ENCODE assay signal across 8 cellular contexts in genomic region chr11:45097721-45098493, GRCh38. TPM values are rescaled to one million over a fixed set of nuclear protein-coding genes. Genes with fewer than 3 reads are reported as not detected.
DNase-seq lines count a peak whose midpoint lies in the region; ATAC-seq and TF ChIP-seq lines count a peak whose summit lies in the region.

No MANE protein-coding gene starts in this region.

- H3K4me3 Mint-ChIP-seq in activated T-cell treated with anti-CD3 and anti-CD28 coated beads, Interleukin-2, amount 50 U/mL, for 4 hours, result peak overlapping the region; percentile 2
- no peak overlapping the region for H3K4me3 Mint-ChIP-seq in progenitor cell of endocrine pancreas (ENCODE audit: low read depth)

- H3K4me1 Mint-ChIP-seq in activated T-cell treated with anti-CD3 and anti-CD28 coated beads, Interleukin-2, amount 50 U/mL, for 4 hours (ENCODE audit: low read depth), result peaks cover 32% of the 10 kb centered on the region
- H3K4me1 Mint-ChIP-seq in progenitor cell of endocrine pancreas (ENCODE audit: low read depth), result peaks cover 4% of the 10 kb centered on the region

- no peak for DNase-seq in activated T-cell treated with anti-CD3 and anti-CD28 coated beads, Interleukin-2, amount 50 U/mL, for 4 hours
- DNase-seq in activated T-cell treated with anti-CD3 and anti-CD28 coated beads, Interleukin-2, amount 50 U/mL, for 1 hour, result no peak
- DNase-seq in UCSD-AML1 (lab: John Stamatoyannopoulos, UW; ENCODE audit: unreplicated experiment), result peak; percentile 76
- peak; percentile 23 for DNase-seq in fibroblast of gingiva (ENCODE audit: low read depth)
- peak; percentile 83 for DNase-seq in progenitor cell of endocrine pancreas (ENCODE audit: low spot score, unreplicated experiment)
- no peak for DNase-seq in NCI-H345 (lab: John Stamatoyannopoulos, UW)
- DNase-seq in NCI-H2171 treated with DMSO at 0.1 percent for 48 hours (lab: John Stamatoyannopoulos, UW), result no peak

- H3K36me3 Mint-ChIP-seq in activated T-cell treated with anti-CD3 and anti-CD28 coated beads, Interleukin-2, amount 50 U/mL, for 4 hours (ENCODE audit: insufficient read depth), result no peaks in the 10 kb centered on the region
- no peaks in the 10 kb centered on the region for H3K36me3 Mint-ChIP-seq in progenitor cell of endocrine pancreas (ENCODE audit: insufficient read depth)

- no peak for ATAC-seq in activated T-cell treated with anti-CD3 and anti-CD28 coated beads, Interleukin-2, amount 50 U/mL, for 4 hours
- no peak for ATAC-seq in GM21723 (IDR thresholded peaks at IDR 0.05; ENCODE audit: unreplicated experiment)

- TF ChIP-seq CTCF in progenitor cell of endocrine pancreas (IDR thresholded peaks at IDR 0.05; ENCODE audit: unreplicated experiment), result no peak

- peak overlapping the region; percentile 57 for H3K27ac Mint-ChIP-seq in progenitor cell of endocrine pancreas

- H3K9me3 Mint-ChIP-seq in activated T-cell treated with anti-CD3 and anti-CD28 coated beads, Interleukin-2, amount 50 U/mL, for 4 hours, result no peaks in the 10 kb centered on the region
- no peaks in the 10 kb centered on the region for H3K9me3 Mint-ChIP-seq in progenitor cell of endocrine pancreas (ENCODE audit: low read depth)

- H3K27me3 Mint-ChIP-seq in activated T-cell treated with anti-CD3 and anti-CD28 coated beads, Interleukin-2, amount 50 U/mL, for 4 hours (ENCODE audit: low read depth), result peaks cover 4% of the 10 kb centered on the region
- H3K27me3 Mint-ChIP-seq in progenitor cell of endocrine pancreas, result peaks cover 56% of the 10 kb centered on the region

RNA-seq across cellular contexts. Expression of gene PRDM11, which starts 48.5 kb away (rescaled TPM):
- 1 to 10 TPM; 6.0 to 8.5 (median 6.8) TPM for total RNA-seq in activated T-cell treated with anti-CD3 and anti-CD28 coated beads, Interleukin-2, amount 50 U/mL, for 4 hours
- total RNA-seq in progenitor cell of endocrine pancreas, result 23.7 and 27.1 TPM in 2 replicates

Comparison
In these comparisons a context has a peak if more than half of its experiments do, and no peak if none do; other contexts are left out.
1. DNase-seq: peak in UCSD-AML1 (single experiment), fibroblast of gingiva (single experiment) and progenitor cell of endocrine pancreas (single experiment); none in activated T-cell treated with anti-CD3 and anti-CD28 coated beads, Interleukin-2, amount 50 U/mL, for 4 hours (single experiment), activated T-cell treated with anti-CD3 and anti-CD28 coated beads, Interleukin-2, amount 50 U/mL, for 1 hour (single experiment), NCI-H345 (single experiment) and NCI-H2171 treated with DMSO at 0.1 percent for 48 hours (single experiment).